Comparison of ENCODE assay signal across 8 cellular contexts in genomic region chr15:25437751-25438600, GRCh38. TPM values are rescaled to one million over a fixed set of nuclear protein-coding genes. Genes with fewer than 3 reads are reported as not detected.
DNase-seq lines count a peak whose midpoint lies in the region; ATAC-seq and TF ChIP-seq lines count a peak whose summit lies in the region.

No MANE protein-coding gene starts in this region.

- CTCF ChIA-PET in Panc1 (lab: Charles Lee), result no interaction called here

- POLR2A ChIA-PET in Panc1 (lab: Charles Lee), result interaction anchor here (0.7 kb wide), 1 partner anchor 15 kb away, joined by 3 read pairs; no protein-coding TSS in a partner anchor

- H3K27ac ChIP-seq in Panc1 (ENCODE audit: low read length) (peak overlapping the region; percentile 83), neutrophil (peak overlapping the region; percentile 82), thoracic aorta (peak overlapping the region; percentile 98 to 99)

- no peaks in the 10 kb centered on the region; the same call in 1 of the 2 replicates for H3K36me3 ChIP-seq in Panc1 (ENCODE audit: control insufficient read depth, insufficient read depth, low read length)
- no peaks in the 10 kb centered on the region for H3K36me3 ChIP-seq in neutrophil
- H3K36me3 ChIP-seq in thoracic aorta, result no peaks in the 10 kb centered on the region

- H3K9me3 ChIP-seq in Panc1 (ENCODE audit: control insufficient read depth, insufficient read depth, low read depth, low read length) (peaks cover 9% of the 10 kb centered on the region; the same call in 1 of the 2 replicates), neutrophil (no peaks in the 10 kb centered on the region), thoracic aorta (no peaks in the 10 kb centered on the region)

- peaks cover 4% of the 10 kb centered on the region for H3K4me1 ChIP-seq in Panc1 (ENCODE audit: control insufficient read depth, insufficient read depth, low read length)
- peaks cover 12 to 20% of the 10 kb centered on the region in 2 experiments for H3K4me1 ChIP-seq in neutrophil (ENCODE audit: control insufficient read depth in 1 of 2, insufficient read depth in 1 of 2, low read depth in 1 of 2, low read length in 1 of 2)
- peaks cover 38 to 52% of the 10 kb centered on the region in 2 donors for H3K4me1 ChIP-seq in thoracic aorta (ENCODE audit: control insufficient read depth in 1 of 2, low read depth in 2 of 2)

- TF ChIP-seq CTCF in Panc1 (IDR thresholded peaks at IDR 0.05), result peak; percentile 73
- TF ChIP-seq CTCF in neutrophil (IDR thresholded peaks at IDR 0.05), result no peak
- peak; percentile 39 for TF ChIP-seq CTCF in thoracic aorta (IDR thresholded peaks at IDR 0.05)

- peak overlapping the region; percentile 91 to 95 for H3K4me3 ChIP-seq in Panc1 (ENCODE audit: low read depth in 2 of 2, low read length in 2 of 2)
- H3K4me3 ChIP-seq in neutrophil (ENCODE audit: low read depth in 1 of 2, low read length in 1 of 2), result peak overlapping the region; percentile 82 to 88
- H3K4me3 ChIP-seq in thoracic aorta, result peak overlapping the region; percentile 99

- intact Hi-C loops in Panc1 (cut with micrococcal nuclease; ENCODE audit: unreplicated experiment), result no loop called here

- in situ Hi-C loops in Panc1 (cut with HindIII; ENCODE audit: low pct_unique_long_range_greater_than_20kb, low sequenced_read_pairs), result no loop called here

- no TSS peak for BruUV-seq in Panc1 (replicated peaks; lab: Mats Ljungman, UMichigan)

- DNase-seq in Ammon's horn (ENCODE audit: low spot score) (peak; percentile 40), Panc1 (ENCODE audit: low read depth, low spot score) (no peak), activated gamma-delta T cell treated with Interleukin-2 at 50 U/mL for 16 hours (peak; percentile 48), foreskin melanocyte (peak; percentile 37), thoracic aorta (ENCODE audit: low spot score) (peak; percentile 4)

- peak; percentile 51 for ATAC-seq in GM19023 (IDR thresholded peaks at IDR 0.05; ENCODE audit: unreplicated experiment)
- peak; percentile 39 for ATAC-seq in HG03280 (IDR thresholded peaks at IDR 0.05; ENCODE audit: unreplicated experiment)
- ATAC-seq in Panc1, result peak; percentile 66
- peak; percentile 58 for ATAC-seq in thoracic aorta (ENCODE audit: insufficient number of reproducible peaks, low FRiP score, low read depth)

- no peaks in the 10 kb centered on the region for H3K27me3 ChIP-seq in Panc1 (ENCODE audit: control insufficient read depth, insufficient read depth, low read length)
- no peaks in the 10 kb centered on the region for H3K27me3 ChIP-seq in neutrophil
- no peaks in the 10 kb centered on the region for H3K27me3 ChIP-seq in thoracic aorta (replicated peaks; ENCODE audit: insufficient read depth)

RNA-seq across cellular contexts. Expression of gene UBE3A, which starts 0.8 kb away (rescaled TPM):
- 102 TPM for total RNA-seq in Panc1 (2021; ENCODE audit: unreplicated experiment)
- 37.9 TPM for polyA plus RNA-seq in Panc1 (2012; ENCODE audit: insufficient read length)
- total RNA-seq in thoracic aorta, result 100 to 1,000 TPM in 1 of 2 donors, 10 to 100 TPM in 1; 39.5 to 104 TPM
